ENCODE assay signal across 3 cellular contexts in genomic region chr22:22286390-22287105, GRCh38. TPM values are rescaled to one million over a fixed set of nuclear protein-coding genes. Genes with fewer than 3 reads are reported as not detected.
"Had no signal": no experiment of that assay in that cellular context is flagged by ENCODE, and none has a peak within 500 bp of the region (broad histone marks: within the 10 kb centered on the region; RNA-seq: fewer than 3 reads in every experiment).

No MANE protein-coding gene starts in this region.

RNA-seq across cellular contexts. Expression of gene VPREB1, which starts 42.0 kb away (rescaled TPM):
- total RNA-seq: HT-29, HT1080, IMR-90 had no signal
- polyA plus RNA-seq: IMR-90 had no signal
